ENCODE assay signal across 19 cellular contexts in the genomic region with DNA sequence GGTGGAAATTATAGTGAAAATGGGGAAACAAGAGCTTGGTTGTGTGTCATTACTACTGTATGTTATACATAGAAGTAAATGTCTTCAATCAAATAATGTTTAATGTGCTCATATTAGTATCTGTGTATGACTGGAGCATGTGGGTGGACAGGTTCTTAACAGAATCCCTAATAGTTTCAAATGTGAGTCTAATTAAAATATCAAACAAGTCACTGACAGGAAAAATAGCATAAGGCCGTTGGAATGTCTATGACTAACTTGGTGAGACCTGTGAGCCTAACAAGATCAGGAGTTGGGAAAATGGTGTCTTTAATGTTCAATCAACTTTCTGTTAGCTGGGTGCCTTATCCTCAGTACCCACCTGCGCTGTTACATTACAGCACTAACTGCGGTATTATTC. TPM values are rescaled to one million over a fixed set of nuclear protein-coding genes. Genes with fewer than 3 reads are reported as not detected.
DNase-seq lines count a peak whose midpoint lies in the region; ATAC-seq and TF ChIP-seq lines count a peak whose summit lies in the region.
"Had no signal": no experiment of that assay in that cellular context is flagged by ENCODE, and none has a peak within 500 bp of the region (broad histone marks: within the 10 kb centered on the region; RNA-seq: fewer than 3 reads in every experiment).

No MANE protein-coding gene starts in this region.

- TF ChIP-seq POLR2A in Peyer's patch (IDR thresholded peaks at IDR 0.05), result no peak

- H3K4me2 ChIP-seq in osteoblast (ENCODE audit: insufficient read depth, low read length), result no peak overlapping the region

- peaks cover 8% of the 10 kb centered on the region for H3K36me3 Mint-ChIP-seq in Calu3 (ENCODE audit: insufficient read depth, unreplicated experiment)
- H3K36me3 Mint-ChIP-seq in dendritic cell treated with granulocyte-macrophage colony-stimulating factor and Interleukin-4, amounts not matched to agents 40 ng/mL and 50 ng/mL, for 4 days (ENCODE audit: low read depth), result no peaks in the 10 kb centered on the region
- H3K36me3 Mint-ChIP-seq: stimulated activated naive B cell treated with anti-CD40 and anti-IgM and Interleukin-4, amounts not matched to agents 10 μg/mL and 1 μg/mL and 100 μg/mL, for 72 hours had no signal

- H3K4me3 ChIP-seq in osteoblast (ENCODE audit: insufficient read depth, low read length) (no peak overlapping the region), Peyer's patch (no peak overlapping the region)
- H3K4me3 ChIP-seq: GM12878, mucosa of descending colon, tibial artery had no signal

- CTCF ChIA-PET in Calu3 (lab: Charles Lee), result interaction anchor here (0.6 to 1.4 kb wide), 5 partner anchors 11 to 833 kb away, joined by 3 to 4 read pairs (median 3); a partner anchor contains a TSS

- no peaks in the 10 kb centered on the region for H3K27me3 Mint-ChIP-seq in Calu3 (ENCODE audit: unreplicated experiment)
- H3K27me3 Mint-ChIP-seq in dendritic cell treated with granulocyte-macrophage colony-stimulating factor and Interleukin-4, amounts not matched to agents 40 ng/mL and 50 ng/mL, for 4 days, result peaks cover 4% of the 10 kb centered on the region

- H3K27ac ChIP-seq in osteoblast (ENCODE audit: low read depth, low read length), result no peak overlapping the region
- no peak overlapping the region for H3K27ac ChIP-seq in Peyer's patch
- H3K27ac ChIP-seq: tibial artery had no signal

- no TSS peak for BruUV-seq in Calu3 (replicated peaks; lab: Mats Ljungman, UMichigan)

- H3K9me3 ChIP-seq in osteoblast (ENCODE audit: low read depth, low read length), result no peaks in the 10 kb centered on the region
- H3K9me3 ChIP-seq in Peyer's patch, result no peaks in the 10 kb centered on the region

- peaks cover 3% of the 10 kb centered on the region for H3K9me3 Mint-ChIP-seq in Calu3 (ENCODE audit: low read depth, unreplicated experiment)
- no peaks in the 10 kb centered on the region for H3K9me3 Mint-ChIP-seq in dendritic cell treated with granulocyte-macrophage colony-stimulating factor and Interleukin-4, amounts not matched to agents 40 ng/mL and 50 ng/mL, for 4 days

- H3K27me3 ChIP-seq in osteoblast (ENCODE audit: insufficient read depth, low read length), result no peaks in the 10 kb centered on the region
- H3K27me3 ChIP-seq in Peyer's patch, result no peaks in the 10 kb centered on the region
- H3K27me3 ChIP-seq: tibial artery had no signal

- TF ChIP-seq CTCF in Calu3 (IDR thresholded peaks at IDR 0.05; ENCODE audit: unreplicated experiment), result no peak
- TF ChIP-seq CTCF in osteoblast (IDR thresholded peaks at IDR 0.05; ENCODE audit: extremely low read depth, low read depth, low read length), result no peak
- no peak for TF ChIP-seq CTCF in Peyer's patch (IDR thresholded peaks at IDR 0.05)

- intact Hi-C loops in Calu3 (cut with micrococcal nuclease; ENCODE audit: unreplicated experiment), result no loop called here
- intact Hi-C loops in dendritic cell treated with granulocyte-macrophage colony-stimulating factor and Interleukin-4, amounts not matched to agents 40 ng/mL and 50 ng/mL, for 4 days (cut with micrococcal nuclease), result loop anchor here (5.0 kb wide), 2 partner anchors 38 to 188 kb away; no protein-coding TSS in a partner anchor

- peak overlapping the region; percentile 50 for H3K27ac Mint-ChIP-seq in Calu3 (ENCODE audit: unreplicated experiment)
- H3K27ac Mint-ChIP-seq in dendritic cell treated with granulocyte-macrophage colony-stimulating factor and Interleukin-4, amounts not matched to agents 40 ng/mL and 50 ng/mL, for 4 days, result peak overlapping the region; percentile 64
- H3K27ac Mint-ChIP-seq: activated CD4-positive, alpha-beta T cell treated with anti-CD3 and anti-CD28 coated beads, Interleukin-2, amount 10 ng/mL, durations not matched to agents 24 days and 14 days; stimulated activated naive B cell treated with anti-CD40 and anti-IgM and Interleukin-4, amounts not matched to agents 10 μg/mL and 1 μg/mL and 100 μg/mL, for 72 hours had no signal

- no peaks in the 10 kb centered on the region for H4K20me1 ChIP-seq in osteoblast (ENCODE audit: insufficient read depth, low read length)

- H3K4me1 Mint-ChIP-seq in Calu3 (ENCODE audit: low read depth, unreplicated experiment), result peaks cover 41% of the 10 kb centered on the region
- H3K4me1 Mint-ChIP-seq in dendritic cell treated with granulocyte-macrophage colony-stimulating factor and Interleukin-4, amounts not matched to agents 40 ng/mL and 50 ng/mL, for 4 days (ENCODE audit: low read depth), result peaks cover 20% of the 10 kb centered on the region
- H3K4me1 Mint-ChIP-seq: activated CD4-positive, alpha-beta T cell treated with anti-CD3 and anti-CD28 coated beads, Interleukin-2, amount 10 ng/mL, durations not matched to agents 24 days and 14 days had no signal

- no peak for ATAC-seq in HG03571 (IDR thresholded peaks at IDR 0.05; ENCODE audit: unreplicated experiment)
- ATAC-seq: GM12878; left lobe of liver; stimulated activated naive B cell treated with anti-CD40 and anti-IgM and Interleukin-4, amounts not matched to agents 10 μg/mL and 1 μg/mL and 100 μg/mL, for 72 hours had no signal

- DNase-seq in Calu3, result no peak
- DNase-seq in LHCN-M2 (ENCODE audit: low read depth), result peak; percentile 31
- peak; percentile 36 for DNase-seq in osteoblast (ENCODE audit: insufficient read length, low spot score, missing footprints)
- no peak for DNase-seq in Peyer's patch
- DNase-seq in NCI-H748 (lab: John Stamatoyannopoulos, UW; ENCODE audit: unreplicated experiment), result no peak
- DNase-seq in GOT3 (lab: John Stamatoyannopoulos, UW), result no peak
- DNase-seq: activated CD4-positive, alpha-beta T cell treated with anti-CD3 and anti-CD28 coated beads, Interleukin-2, amount 10 ng/mL, durations not matched to agents 24 days and 14 days; activated naive CD4-positive, alpha-beta T cell; COR-L47; mucosa of descending colon; NCI-H1436; NCI-H82; stimulated activated naive B cell treated with anti-CD40 and anti-IgM and Interleukin-4, amounts not matched to agents 10 μg/mL and 1 μg/mL and 100 μg/mL, for 72 hours had no signal

- H3K4me1 ChIP-seq in osteoblast (ENCODE audit: insufficient read depth, low read length) (peaks cover 13% of the 10 kb centered on the region), Peyer's patch (no peaks in the 10 kb centered on the region)
- H3K4me1 ChIP-seq: tibial artery had no signal

- H3K79me2 ChIP-seq in osteoblast (ENCODE audit: insufficient read depth, low read length), result no peaks in the 10 kb centered on the region

- no peak overlapping the region for H2AFZ ChIP-seq in osteoblast (ENCODE audit: low read length)

- H3K36me3 ChIP-seq in osteoblast (ENCODE audit: insufficient read depth, low read length) (no peaks in the 10 kb centered on the region), Peyer's patch (no peaks in the 10 kb centered on the region)
- H3K36me3 ChIP-seq: tibial artery had no signal

- peak overlapping the region; percentile 17 for H3K4me3 Mint-ChIP-seq in Calu3 (ENCODE audit: low read depth, unreplicated experiment)
- H3K4me3 Mint-ChIP-seq in dendritic cell treated with granulocyte-macrophage colony-stimulating factor and Interleukin-4, amounts not matched to agents 40 ng/mL and 50 ng/mL, for 4 days, result no peak overlapping the region
- H3K4me3 Mint-ChIP-seq: activated CD4-positive, alpha-beta T cell treated with anti-CD3 and anti-CD28 coated beads, Interleukin-2, amount 10 ng/mL, durations not matched to agents 24 days and 14 days; stimulated activated naive B cell treated with anti-CD40 and anti-IgM and Interleukin-4, amounts not matched to agents 10 μg/mL and 1 μg/mL and 100 μg/mL, for 72 hours had no signal

RNA-seq across cellular contexts. Expression of a gene that starts 6.2 kb away (rescaled TPM):
- total RNA-seq in Calu3 (2022) (80.8 and 153 TPM in 2 replicates), LHCN-M2 (2014; rRNA removed) (8.7 and 16.0 TPM in 2 replicates), osteoblast (0.36 TPM in 1 of 2 replicates, not detected in the other), Peyer's patch (1 to 10 TPM; 1.5 to 3.3 (median 2.2) TPM)
- polyA plus RNA-seq in LHCN-M2 (2012), result 4.1 TPM
- total RNA-seq: activated CD4-positive, alpha-beta T cell treated with anti-CD3 and anti-CD28 coated beads, Interleukin-2, amount 10 ng/mL, durations not matched to agents 24 days and 14 days; G401; GM12878; left lobe of liver had no signal
- polyA plus RNA-seq: GM12878 had no signal

RNA-seq across cellular contexts. Expression of a gene that starts 46.2 kb away (rescaled TPM):
- 1,110 and 1,906 TPM in 2 replicates for total RNA-seq in Calu3 (2022)
- 0.06 TPM in 1 of 2 replicates, not detected in the other for total RNA-seq in LHCN-M2 (2014; rRNA removed)
- polyA plus RNA-seq in LHCN-M2 (2012), result 0.05 TPM
- total RNA-seq in osteoblast, result under 0.01 TPM in 1 of 2 replicates, not detected in the other
- not detected for total RNA-seq in Peyer's patch
- total RNA-seq: activated CD4-positive, alpha-beta T cell treated with anti-CD3 and anti-CD28 coated beads, Interleukin-2, amount 10 ng/mL, durations not matched to agents 24 days and 14 days; G401; GM12878; left lobe of liver had no signal
- polyA plus RNA-seq: GM12878 had no signal

RNA-seq across cellular contexts. Expression of a gene that starts 54.3 kb away (rescaled TPM):
- total RNA-seq in Calu3 (2022) (110 and 189 TPM in 2 replicates), LHCN-M2 (2014; rRNA removed) (7.3 and 9.9 TPM in 2 replicates), osteoblast (0.59 and 1.1 TPM in 2 replicates), Peyer's patch (10 to 100 TPM in 2 of 4 donors, 1 to 10 TPM in 2; 8.0 to 27.2 (median 9.9) TPM)
- 2.2 TPM for polyA plus RNA-seq in LHCN-M2 (2012)
- total RNA-seq: activated CD4-positive, alpha-beta T cell treated with anti-CD3 and anti-CD28 coated beads, Interleukin-2, amount 10 ng/mL, durations not matched to agents 24 days and 14 days; G401; GM12878 had no signal
- polyA plus RNA-seq: GM12878 had no signal

RNA-seq across cellular contexts. Expression of a gene that starts 56.7 kb away (rescaled TPM):
- not detected in 2 replicates for total RNA-seq in Calu3 (2022)
- 0.64 TPM in 1 of 2 replicates, not detected in the other for total RNA-seq in LHCN-M2 (2014; rRNA removed)
- polyA plus RNA-seq in LHCN-M2 (2012), result not detected
- 0.36 TPM in 1 of 2 replicates, not detected in the other for total RNA-seq in osteoblast
- total RNA-seq in Peyer's patch, result not detected
- total RNA-seq: activated CD4-positive, alpha-beta T cell treated with anti-CD3 and anti-CD28 coated beads, Interleukin-2, amount 10 ng/mL, durations not matched to agents 24 days and 14 days; G401; GM12878; mucosa of descending colon had no signal
- polyA plus RNA-seq: GM12878 had no signal

Comparison
In these comparisons a context has a peak if more than half of its experiments do, and no peak if none do; other contexts are left out.
1. DNase-seq: peak in LHCN-M2 (single experiment) and osteoblast (single experiment); none in Calu3 (single experiment), Peyer's patch (0 of 3), NCI-H748 (single experiment) and GOT3 (single experiment).
2. RNA of a gene that starts 46.2 kb away (total RNA-seq): 1,110 to 1,906 TPM in Calu3; 0.06 TPM in LHCN-M2, under 0.01 TPM in osteoblast and not detected in Peyer's patch; every median in the first group is over 100 times any median in the second.